ENCODE assay signal across 17 cellular contexts in the genomic region with DNA sequence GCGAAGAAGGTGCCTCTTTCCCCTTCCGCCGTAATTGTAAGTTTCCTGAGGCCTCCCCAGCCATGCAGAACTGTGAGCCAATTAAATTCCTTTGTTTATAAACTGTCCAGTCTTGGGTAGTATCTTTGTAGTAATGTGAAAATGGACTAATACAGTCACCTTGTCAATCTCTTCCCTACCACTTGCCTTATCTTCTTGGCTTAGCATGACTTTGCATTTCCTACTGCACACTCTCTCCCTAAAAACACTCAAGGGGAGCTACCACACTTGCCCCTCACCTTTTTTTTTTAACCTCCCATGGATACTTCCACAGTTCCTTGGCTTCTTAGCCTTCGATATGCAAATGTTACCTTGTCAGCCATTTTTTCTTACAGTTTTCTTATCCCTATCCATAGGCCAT.
"Had no signal": no experiment of that assay in that cellular context is flagged by ENCODE, and none has a peak within 500 bp of the region (broad histone marks: within the 10 kb centered on the region; RNA-seq: fewer than 3 reads in every experiment).

No MANE protein-coding gene starts in this region.

- H3K4me2 ChIP-seq: KMS-11 had no signal

- ATAC-seq: Panc1 had no signal

- H3K27ac ChIP-seq: KMS-11, RWPE1 had no signal

- H3K9me3 ChIP-seq: MG63 had no signal

- H3K36me3 ChIP-seq: MG63 had no signal

- H3K4me3 ChIP-seq: MG63 had no signal

- H3K9ac ChIP-seq: KMS-11 had no signal

- DNase-seq: MG63, NCI-H1092, NCI-H1105 treated with DMSO at 0.1 percent for 48 hours, NCI-H1417 treated with DMSO at 0.1 percent for 48 hours, NCI-H146, NCI-H1694 treated with DMSO at 0.1 percent for 48 hours, NCI-H1930, NCI-H2081, NCI-H2107, NCI-H2227 treated with DMSO at 0.1 percent for 48 hours, NCI-H524, NCI-H526 treated with DMSO at 0.1 percent for 48 hours, NCI-H774, SHP77 had no signal

- H3K27me3 ChIP-seq: MG63 had no signal
